ENCODE assay signal across 11 cellular contexts in the genomic region with DNA sequence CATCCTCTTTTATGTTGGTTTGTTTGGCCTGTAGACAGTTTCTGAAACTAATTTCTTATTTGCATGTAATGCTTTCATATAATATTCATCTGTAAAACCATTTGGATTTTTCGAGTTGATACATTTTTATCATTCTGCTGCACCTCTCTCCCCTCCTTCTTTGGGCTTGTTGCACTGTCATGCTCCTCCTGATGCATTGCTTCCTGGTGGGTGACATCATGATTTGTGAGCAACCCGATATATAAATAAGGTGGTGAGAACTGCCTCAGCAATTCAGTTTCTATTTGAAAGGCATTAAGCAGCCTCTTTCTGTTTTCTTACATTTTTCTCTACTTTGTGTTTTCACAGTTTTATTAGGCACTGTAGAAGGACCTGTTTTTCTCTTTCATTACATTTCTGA.
DNase-seq lines count a peak whose midpoint lies in the region; ATAC-seq, FAIRE-seq and TF ChIP-seq lines count a peak whose summit lies in the region.
"Had no signal": no experiment of that assay in that cellular context is flagged by ENCODE, and none has a peak within 500 bp of the region (broad histone marks: within the 10 kb centered on the region; RNA-seq: fewer than 3 reads in every experiment).

No MANE protein-coding gene starts in this region.

- no peaks in the 10 kb centered on the region for H3K27me3 ChIP-seq in sigmoid colon
- H3K27me3 ChIP-seq: right lobe of liver had no signal

- no peak for TF ChIP-seq POLR2A in sigmoid colon (IDR thresholded peaks at IDR 0.05)

- WGBS in sigmoid colon, 2 donors = 49 to 73% methylated on average over 2 of the region's 2 CpGs

- H3K27ac ChIP-seq in sigmoid colon = no peak overlapping the region
- H3K27ac ChIP-seq: right lobe of liver, SK-N-MC had no signal

- DNase-seq in DMS53 (lab: John Stamatoyannopoulos, UW) = peak; percentile 79
- peak; percentile 43 for DNase-seq in dermis blood vessel endothelial cell
- no peak for DNase-seq in D721Med (ENCODE audit: insufficient read length, low spot score)
- DNase-seq in NCI-H510A (lab: John Stamatoyannopoulos, UW) = no peak
- no peak for DNase-seq in iPS-NIHi11 (ENCODE audit: low spot score)
- no peak for DNase-seq in sigmoid colon
- DNase-seq: effector CD8-positive, alpha-beta T cell; right lobe of liver had no signal

- peaks cover 0 to 2% (median 0%) of the 10 kb centered on the region in 4 donors for H3K4me1 ChIP-seq in sigmoid colon
- H3K4me1 ChIP-seq: right lobe of liver had no signal

- no peaks in the 10 kb centered on the region for H3K36me3 ChIP-seq in sigmoid colon
- H3K36me3 ChIP-seq: right lobe of liver had no signal

- no peaks in the 10 kb centered on the region for H3K9me3 ChIP-seq in sigmoid colon
- H3K9me3 ChIP-seq: right lobe of liver had no signal

- H3K4me3 ChIP-seq in sigmoid colon = no peak overlapping the region
- H3K4me3 ChIP-seq: right lobe of liver, SK-N-MC had no signal

- peak; percentile 46 for ATAC-seq in GM19351 (IDR thresholded peaks at IDR 0.05; ENCODE audit: unreplicated experiment)
- ATAC-seq in HG03558 (IDR thresholded peaks at IDR 0.05; ENCODE audit: extremely low read depth, unreplicated experiment) = peak; percentile 22

- TF ChIP-seq CTCF in D721Med (IDR thresholded peaks at IDR 0.05; ENCODE audit: insufficient read depth, missing control alignments) (no peak), sigmoid colon (IDR thresholded peaks at IDR 0.05) (no peak)

- intact Hi-C loops in sigmoid colon (cut with DNase I) = no loop called here

- TF ChIP-seq EP300 in sigmoid colon (IDR thresholded peaks at IDR 0.05) = no peak

- FAIRE-seq in D721Med (lab: Jason Lieb, UNC) = no peak

Comparison
In these comparisons a context has a peak if more than half of its experiments do, and no peak if none do; other contexts are left out.
1. DNase-seq: peak in DMS53 (single experiment) and dermis blood vessel endothelial cell (single experiment); none in D721Med (single experiment), NCI-H510A (single experiment), iPS-NIHi11 (single experiment) and sigmoid colon (single experiment).